ENCODE assay signal across 19 cellular contexts in genomic region chr2:207629553-207629952, GRCh38.
"Had no signal": no experiment of that assay in that cellular context is flagged by ENCODE, and none has a peak within 500 bp of the region (broad histone marks: within the 10 kb centered on the region; RNA-seq: fewer than 3 reads in every experiment).

No MANE protein-coding gene starts in this region.

- ATAC-seq: esophagus mucosa; gastrocnemius medialis; heart right ventricle; natural killer cell treated with Interleukin-12 subunit alpha and Interleukin-12 subunit beta and Interleukin-15 and Interleukin-18, amount 100 ng/mL, for 72 hours; stimulated activated effector memory CD8-positive, alpha-beta T cell treated with anti-CD3 and anti-CD28 coated beads, Interleukin-12 subunit alpha, Interleukin-12 subunit beta, amount 100 ng/mL, for 72 hours had no signal

- H3K9me3 ChIP-seq: gastrocnemius medialis, heart right ventricle, sigmoid colon had no signal

- DNase-seq: activated CD4-positive, alpha-beta T cell treated with anti-CD3 and anti-CD28 coated beads, Interleukin-2, amount 50 U/mL, for 1 hour; activated CD8-positive, alpha-beta memory T cell treated with anti-CD3 and anti-CD28 coated beads for 24 hours; activated CD8-positive, alpha-beta memory T cell treated with anti-CD3 and anti-CD28 coated beads, Interleukin-2, amount 50 U/mL, for 48 hours; activated effector memory CD4-positive, alpha-beta T cell treated with Interleukin-2 at 50 U/mL for 16 hours; activated naive CD4-positive, alpha-beta T cell treated with anti-CD3 and anti-CD28 coated beads, Interleukin-2, amount 50 U/mL, for 16 hours; activated T-cell treated with anti-CD3 and anti-CD28 coated beads, Interleukin-2, amount 50 U/mL, for 48 hours; cerebellar nuclear complex; effector CD4-positive, alpha-beta T cell; gastrocnemius medialis; heart right ventricle; kidney glomerular epithelial cell; nucleus accumbens; sigmoid colon; stimulated activated CD4-positive, alpha-beta T cell treated with anti-CD3 and anti-CD28 coated beads, Interleukin-4, amount 100 ng/mL, for 24 hours; T-helper 1 cell; T1000 had no signal

- H3K36me3 ChIP-seq: gastrocnemius medialis, heart right ventricle, sigmoid colon had no signal

- H3K4me3 Mint-ChIP-seq: natural killer cell treated with Interleukin-12 subunit alpha and Interleukin-12 subunit beta and Interleukin-15 and Interleukin-18, amount 100 ng/mL, for 72 hours; stimulated activated effector memory CD8-positive, alpha-beta T cell treated with anti-CD3 and anti-CD28 coated beads, Interleukin-12 subunit alpha, Interleukin-12 subunit beta, amount 100 ng/mL, for 72 hours had no signal

- H3K4me3 ChIP-seq: gastrocnemius medialis, heart right ventricle, sigmoid colon had no signal

- H3K36me3 Mint-ChIP-seq: natural killer cell treated with Interleukin-12 subunit alpha and Interleukin-12 subunit beta and Interleukin-15 and Interleukin-18, amount 100 ng/mL, for 72 hours had no signal

- H3K27me3 ChIP-seq: gastrocnemius medialis, heart right ventricle, sigmoid colon had no signal

- H3K27ac Mint-ChIP-seq: stimulated activated effector memory CD8-positive, alpha-beta T cell treated with anti-CD3 and anti-CD28 coated beads, Interleukin-12 subunit alpha, Interleukin-12 subunit beta, amount 100 ng/mL, for 72 hours had no signal

- H3K9me3 Mint-ChIP-seq: natural killer cell treated with Interleukin-12 subunit alpha and Interleukin-12 subunit beta and Interleukin-15 and Interleukin-18, amount 100 ng/mL, for 72 hours; stimulated activated effector memory CD8-positive, alpha-beta T cell treated with anti-CD3 and anti-CD28 coated beads, Interleukin-12 subunit alpha, Interleukin-12 subunit beta, amount 100 ng/mL, for 72 hours had no signal

- H3K4me1 ChIP-seq: gastrocnemius medialis had no signal

- H3K27me3 Mint-ChIP-seq: natural killer cell treated with Interleukin-12 subunit alpha and Interleukin-12 subunit beta and Interleukin-15 and Interleukin-18, amount 100 ng/mL, for 72 hours had no signal

- H3K27ac ChIP-seq: gastrocnemius medialis, sigmoid colon had no signal
